Comparison of ENCODE assay signal across 1 cellular context in genomic region chr19:44666852-44667251, GRCh38.
TF ChIP-seq lines count a peak whose summit lies in the region.

No MANE protein-coding gene starts in this region.

TF ChIP-seq in HEK293, 187 proteins besides CTCF, POLR2A, EP300 and RAD21 (continued from another document):
- TF ChIP-seq ZFP37 (tag by site-specific recombination; IDR thresholded peaks at IDR 0.05) = 0 out of 2 replicates have a peak, but pooled peaks have one; percentile 28
- TF ChIP-seq ZNF600 (tag by site-specific recombination; IDR thresholded peaks at IDR 0.05) = 0 out of 2 replicates have a peak, but pooled peaks have one; percentile 49
TF ChIP-seq in HEK293: peak in this region for 2.
